Comparison of ENCODE assay signal across 8 cellular contexts in the genomic region with DNA sequence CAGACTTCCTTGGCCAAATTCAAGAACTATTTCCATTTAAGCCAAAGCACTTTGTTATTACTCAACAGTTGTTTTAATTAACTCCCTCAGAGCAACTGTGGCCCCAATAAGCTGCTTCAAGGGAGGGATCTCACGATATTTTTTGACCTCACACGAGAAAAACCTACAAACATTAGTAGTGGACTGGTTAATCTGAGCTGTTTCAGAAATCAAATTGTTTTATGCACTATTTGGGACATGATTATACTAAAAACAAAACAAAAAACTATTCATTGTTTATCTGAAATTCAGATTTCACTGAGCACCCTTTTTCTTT.
A peak's percentile ranks its signal among the peaks of the same experiment; 100 is the strongest.
DNase-seq lines count a peak whose midpoint lies in the region; ATAC-seq and TF ChIP-seq lines count a peak whose summit lies in the region.

No MANE protein-coding gene starts in this region.

- H3K9ac ChIP-seq in OCI-LY1 (ENCODE audit: low read length), result no peak overlapping the region

- H3K27ac ChIP-seq in OCI-LY1 (ENCODE audit: low read depth, low read length, poor library complexity, severe bottlenecking), result no peak overlapping the region

- H3K9me2 ChIP-seq in OCI-LY1 (ENCODE audit: low read depth, low read length), result no peaks in the 10 kb centered on the region

- H3K27me3 ChIP-seq in OCI-LY1 (ENCODE audit: insufficient read depth, low read length), result no peaks in the 10 kb centered on the region

- H4K20me1 ChIP-seq in OCI-LY1 (ENCODE audit: insufficient read depth, low read length), result no peaks in the 10 kb centered on the region

- no peaks in the 10 kb centered on the region for H3K36me3 ChIP-seq in OCI-LY1 (ENCODE audit: insufficient read depth, low read length)

- no peak overlapping the region for H2AFZ ChIP-seq in OCI-LY1 (ENCODE audit: low read length)

- H3K4me2 ChIP-seq in OCI-LY1 (ENCODE audit: low read length), result 0 out of 2 replicates have a peak overlapping the region, but pooled peaks have one; percentile 54

- DNase-seq in fibroblast of the aortic adventitia (ENCODE audit: low read depth), result no peak
- no peak for DNase-seq in retinal pigment epithelial cell (ENCODE audit: low read depth)
- no peak for DNase-seq in mucosa of gallbladder (ENCODE audit: low spot score)
- DNase-seq in NCI-H82 (lab: John Stamatoyannopoulos, UW), result no peak
- DNase-seq in SIG-M5 (lab: John Stamatoyannopoulos, UW), result no peak

- TF ChIP-seq CTCF in OCI-LY1 (IDR thresholded peaks at IDR 0.05; ENCODE audit: low read length) (no peak), fibroblast of the aortic adventitia (IDR thresholded peaks at IDR 0.05; ENCODE audit: insufficient read depth, low read length) (no peak), retinal pigment epithelial cell (conservative IDR thresholded peaks at IDR 0.05; ENCODE audit: low read depth, low read length) (no peak)

- ATAC-seq in GM18868 (IDR thresholded peaks at IDR 0.05; ENCODE audit: unreplicated experiment) (peak; percentile 3), GM19324 (IDR thresholded peaks at IDR 0.05; ENCODE audit: low FRiP score, unreplicated experiment) (no peak)

- peaks cover 6% of the 10 kb centered on the region for H3K4me1 ChIP-seq in OCI-LY1 (ENCODE audit: insufficient read depth, low read length, severe bottlenecking)

- H3K79me2 ChIP-seq in OCI-LY1 (ENCODE audit: insufficient read depth, low read length), result no peaks in the 10 kb centered on the region

- H3K9me3 ChIP-seq in OCI-LY1 (ENCODE audit: low read length), result no peaks in the 10 kb centered on the region

- no peaks in the 10 kb centered on the region for H3F3A ChIP-seq in OCI-LY1 (ENCODE audit: insufficient read depth, low read length)

- H3K4me3 ChIP-seq in OCI-LY1 (ENCODE audit: low read depth, low read length, poor library complexity, severe bottlenecking) (no peak overlapping the region), fibroblast of the aortic adventitia (ENCODE audit: low read depth, low read length) (peak overlapping the region; percentile 55), retinal pigment epithelial cell (ENCODE audit: low read length) (peak overlapping the region; percentile 69)
